In the genomic region with DNA sequence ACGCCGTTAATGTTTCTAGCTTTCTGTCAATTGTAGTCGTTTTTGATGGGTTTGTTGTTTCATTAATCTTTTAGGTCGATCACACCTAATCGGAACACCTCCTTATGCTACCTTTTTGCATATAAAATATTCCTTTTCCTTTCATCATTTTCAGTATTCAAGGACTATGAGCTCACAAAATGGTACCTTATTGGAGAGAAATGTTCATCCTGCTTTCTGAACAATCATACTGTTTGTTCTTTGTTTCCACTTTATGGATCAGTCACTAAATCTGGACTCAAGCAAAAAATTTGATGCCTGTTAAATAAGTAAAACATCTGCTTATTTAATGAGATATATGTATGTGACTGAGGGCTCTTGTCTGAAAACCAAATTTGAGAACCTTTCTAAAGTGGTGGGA, we compare ENCODE assay signal across 10 cellular contexts. TPM values are rescaled to one million over a fixed set of nuclear protein-coding genes. Genes with fewer than 3 reads are reported as not detected.
DNase-seq lines count a peak whose midpoint lies in the region; ATAC-seq and TF ChIP-seq lines count a peak whose summit lies in the region.
"Had no signal": no experiment of that assay in that cellular context is flagged by ENCODE, and none has a peak within 500 bp of the region (broad histone marks: within the 10 kb centered on the region; RNA-seq: fewer than 3 reads in every experiment).

No MANE protein-coding gene starts in this region.

- POLR2A ChIA-PET in WTC11 (lab: Charles Lee), result interaction anchor here (1.6 kb wide), 1 partner anchor 178 kb away, joined by 6 read pairs; a partner anchor contains a TSS

- CTCF ChIA-PET in WTC11 (lab: Charles Lee), result interaction anchor here (0.8 to 2.0 kb wide), 3 partner anchors 101 to 230 kb away, joined by 3 to 6 read pairs (median 4); no protein-coding TSS in a partner anchor

- H3K4me3 Mint-ChIP-seq in WTC11, result peak overlapping the region; percentile 90

- WGBS in heart right ventricle, 2 donors, result 40 to 41% methylated on average over 5 of the region's 5 CpGs
- 56% methylated on average over 5 of the region's 5 CpGs for WGBS in thymus

- peaks cover 37% of the 10 kb centered on the region for H3K9me3 Mint-ChIP-seq in WTC11

- H3K27me3 ChIP-seq in cardiac muscle cell (no peaks in the 10 kb centered on the region), heart right ventricle (no peaks in the 10 kb centered on the region), foreskin keratinocyte (no peaks in the 10 kb centered on the region), thymus (ENCODE audit: control insufficient read depth, insufficient read depth) (no peaks in the 10 kb centered on the region)
- H3K27me3 ChIP-seq: ascending aorta had no signal

- intact Hi-C loops in heart right ventricle (cut with DNase I) (loop anchor here in 4 of 10 donors (5.0 to 10.0 kb wide), 4 partner anchors 50 to 248 kb away; a partner anchor contains a TSS), head of caudate nucleus (cut with DNase I) (loop anchor here (5.0 kb wide), 1 partner anchor 100 kb away; a partner anchor contains a TSS)

- TF ChIP-seq CTCF in cardiac muscle cell (IDR thresholded peaks at IDR 0.05; ENCODE audit: low read depth, low read length) (no peak), heart right ventricle (IDR thresholded peaks at IDR 0.05) (no peak), WTC11 (IDR thresholded peaks at IDR 0.05) (no peak), foreskin keratinocyte (conservative IDR thresholded peaks at IDR 0.05) (no peak)

- H3K36me3 ChIP-seq in cardiac muscle cell, result no peaks in the 10 kb centered on the region
- peaks cover 0 to 20% (median 5%) of the 10 kb centered on the region in 9 donors for H3K36me3 ChIP-seq in heart right ventricle
- H3K36me3 ChIP-seq in thymus (ENCODE audit: control insufficient read depth, insufficient read depth), result peaks cover 24% of the 10 kb centered on the region

- peaks cover 16% of the 10 kb centered on the region for H3K4me1 Mint-ChIP-seq in WTC11

- DNase-seq in cardiac muscle cell (ENCODE audit: low read depth in 1 of 2, low spot score in 1 of 2), result no peak
- DNase-seq in heart right ventricle, result no peak
- DNase-seq in WTC11 (ENCODE audit: low spot score), result no peak
- peak in 1 of 2 donors; percentile 7 for DNase-seq in foreskin keratinocyte
- no peak for DNase-seq in NCI-H774 (lab: John Stamatoyannopoulos, UW)
- no peak for DNase-seq in head of caudate nucleus
- DNase-seq in UCSD-AML1 (lab: John Stamatoyannopoulos, UW; ENCODE audit: unreplicated experiment), result no peak
- DNase-seq: SIG-M5 had no signal

- H3K27ac ChIP-seq in cardiac muscle cell (no peak overlapping the region), heart right ventricle (peak overlapping the region in 1 of 10 donors; percentile 92), foreskin keratinocyte (peak overlapping the region; percentile 80), thymus (ENCODE audit: low read depth) (no peak overlapping the region)
- H3K27ac ChIP-seq: ascending aorta had no signal

- H3K36me3 Mint-ChIP-seq in WTC11, result peaks cover 58% of the 10 kb centered on the region

- no peaks in the 10 kb centered on the region; the same call in 1 of the 2 replicates for H3K27me3 Mint-ChIP-seq in WTC11 (ENCODE audit: low read depth)

- peak overlapping the region; percentile 95 for H3K27ac Mint-ChIP-seq in WTC11

- no peaks in the 10 kb centered on the region for H3K4me1 ChIP-seq in cardiac muscle cell (ENCODE audit: low read depth)
- H3K4me1 ChIP-seq in heart right ventricle, result peaks cover 0 to 21% (median 12%) of the 10 kb centered on the region in 9 donors
- H3K4me1 ChIP-seq in foreskin keratinocyte, result no peaks in the 10 kb centered on the region
- peaks cover 4% of the 10 kb centered on the region for H3K4me1 ChIP-seq in thymus (ENCODE audit: control insufficient read depth, insufficient read depth, low read length)

- ATAC-seq in heart right ventricle (no peak), WTC11 (no peak), foreskin keratinocyte (no peak)

- no peaks in the 10 kb centered on the region for H3K9me3 ChIP-seq in cardiac muscle cell (ENCODE audit: low read depth)
- H3K9me3 ChIP-seq in heart right ventricle, result peaks cover 0 to 29% (median 0%) of the 10 kb centered on the region in 11 donors
- H3K9me3 ChIP-seq in thymus (ENCODE audit: control insufficient read depth), result peaks cover 3% of the 10 kb centered on the region
- H3K9me3 ChIP-seq: ascending aorta had no signal

- H3K4me3 ChIP-seq in cardiac muscle cell (peak overlapping the region; percentile 92), heart right ventricle (peak overlapping the region in 2 of 10 donors; percentile 87 to 91), thymus (ENCODE audit: low read length) (peak overlapping the region; percentile 81)

TF ChIP-seq in WTC11, 78 proteins besides CTCF, POLR2A, EP300 and RAD21:
- TF ChIP-seq ZNF121 (CRISPR knock-in tag; IDR thresholded peaks at IDR 0.05), result no peak
- TF ChIP-seq, protein P1, sequence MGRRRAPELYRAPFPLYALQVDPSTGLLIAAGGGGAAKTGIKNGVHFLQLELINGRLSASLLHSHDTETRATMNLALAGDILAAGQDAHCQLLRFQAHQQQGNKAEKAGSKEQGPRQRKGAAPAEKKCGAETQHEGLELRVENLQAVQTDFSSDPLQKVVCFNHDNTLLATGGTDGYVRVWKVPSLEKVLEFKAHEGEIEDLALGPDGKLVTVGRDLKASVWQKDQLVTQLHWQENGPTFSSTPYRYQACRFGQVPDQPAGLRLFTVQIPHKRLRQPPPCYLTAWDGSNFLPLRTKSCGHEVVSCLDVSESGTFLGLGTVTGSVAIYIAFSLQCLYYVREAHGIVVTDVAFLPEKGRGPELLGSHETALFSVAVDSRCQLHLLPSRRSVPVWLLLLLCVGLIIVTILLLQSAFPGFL (CRISPR knock-in tag; IDR thresholded peaks at IDR 0.05; ENCODE audit: borderline replicate concordance), result no peak
- TF ChIP-seq ZNF671 (CRISPR knock-in tag; IDR thresholded peaks at IDR 0.05), result no peak
- TF ChIP-seq, protein P2, sequence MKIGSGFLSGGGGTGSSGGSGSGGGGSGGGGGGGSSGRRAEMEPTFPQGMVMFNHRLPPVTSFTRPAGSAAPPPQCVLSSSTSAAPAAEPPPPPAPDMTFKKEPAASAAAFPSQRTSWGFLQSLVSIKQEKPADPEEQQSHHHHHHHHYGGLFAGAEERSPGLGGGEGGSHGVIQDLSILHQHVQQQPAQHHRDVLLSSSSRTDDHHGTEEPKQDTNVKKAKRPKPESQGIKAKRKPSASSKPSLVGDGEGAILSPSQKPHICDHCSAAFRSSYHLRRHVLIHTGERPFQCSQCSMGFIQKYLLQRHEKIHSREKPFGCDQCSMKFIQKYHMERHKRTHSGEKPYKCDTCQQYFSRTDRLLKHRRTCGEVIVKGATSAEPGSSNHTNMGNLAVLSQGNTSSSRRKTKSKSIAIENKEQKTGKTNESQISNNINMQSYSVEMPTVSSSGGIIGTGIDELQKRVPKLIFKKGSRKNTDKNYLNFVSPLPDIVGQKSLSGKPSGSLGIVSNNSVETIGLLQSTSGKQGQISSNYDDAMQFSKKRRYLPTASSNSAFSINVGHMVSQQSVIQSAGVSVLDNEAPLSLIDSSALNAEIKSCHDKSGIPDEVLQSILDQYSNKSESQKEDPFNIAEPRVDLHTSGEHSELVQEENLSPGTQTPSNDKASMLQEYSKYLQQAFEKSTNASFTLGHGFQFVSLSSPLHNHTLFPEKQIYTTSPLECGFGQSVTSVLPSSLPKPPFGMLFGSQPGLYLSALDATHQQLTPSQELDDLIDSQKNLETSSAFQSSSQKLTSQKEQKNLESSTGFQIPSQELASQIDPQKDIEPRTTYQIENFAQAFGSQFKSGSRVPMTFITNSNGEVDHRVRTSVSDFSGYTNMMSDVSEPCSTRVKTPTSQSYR (CRISPR knock-in tag; IDR thresholded peaks at IDR 0.05), result no peak
- TF ChIP-seq, protein P3, sequence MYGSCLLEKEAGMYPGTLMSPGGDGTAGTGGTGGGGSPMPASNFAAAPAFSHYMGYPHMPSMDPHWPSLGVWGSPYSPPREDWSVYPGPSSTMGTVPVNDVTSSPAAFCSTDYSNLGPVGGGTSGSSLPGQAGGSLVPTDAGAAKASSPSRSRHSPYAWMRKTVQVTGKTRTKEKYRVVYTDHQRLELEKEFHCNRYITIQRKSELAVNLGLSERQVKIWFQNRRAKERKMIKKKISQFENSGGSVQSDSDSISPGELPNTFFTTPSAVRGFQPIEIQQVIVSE (CRISPR knock-in tag; IDR thresholded peaks at IDR 0.05; ENCODE audit: borderline replicate concordance), result no peak

RNA-seq across cellular contexts. Expression of a gene that starts 1.1 kb away (rescaled TPM):
- total RNA-seq in cardiac muscle cell (1.4 and 6.4 TPM in 2 replicates), heart right ventricle (1 to 10 TPM in 1 of 10 donors, under 1 TPM in 9; 0.17 to 1.9 (median 0.50) TPM), WTC11 (2021) (18.4 to 23.7 TPM (median 21.1 TPM) in 3 replicates), foreskin keratinocyte (11.7 and 15.0 TPM in 2 replicates)
- polyA plus RNA-seq in cardiac muscle cell (2.7 and 3.0 TPM in 2 replicates), heart right ventricle (under 1 TPM; 0.22 to 0.32 TPM), foreskin keratinocyte (4.9 and 8.4 TPM in 2 replicates), thymus (3.6 TPM)

RNA-seq across cellular contexts. Expression of a gene that starts 1.3 kb away (rescaled TPM):
- 30.4 and 33.7 TPM in 2 replicates for total RNA-seq in cardiac muscle cell
- 20.9 and 24.2 TPM in 2 replicates for polyA plus RNA-seq in cardiac muscle cell
- 10 to 100 TPM; 27.7 to 36.6 (median 34.8) TPM for total RNA-seq in heart right ventricle
- polyA plus RNA-seq in heart right ventricle, result 10 to 100 TPM in 1 of 2 donors, 1 to 10 TPM in 1; 9.9 to 11.3 TPM
- 41.9 to 55.6 TPM (median 45.4 TPM) in 3 replicates for total RNA-seq in WTC11 (2021)
- 24.3 and 27.5 TPM in 2 replicates for total RNA-seq in foreskin keratinocyte
- polyA plus RNA-seq in foreskin keratinocyte, result 12.7 and 17.1 TPM in 2 replicates
- 23.0 TPM for polyA plus RNA-seq in thymus

RNA-seq across cellular contexts. Expression of a gene that starts 33.3 kb away (rescaled TPM):
- total RNA-seq in cardiac muscle cell (4.8 and 11.5 TPM in 2 replicates), heart right ventricle (1 to 10 TPM; 3.0 to 8.7 (median 4.8) TPM), WTC11 (2021) (8.8 to 9.0 TPM (median 8.8 TPM) in 3 replicates), foreskin keratinocyte (3.2 TPM in 2 replicates)
- polyA plus RNA-seq in cardiac muscle cell (4.7 and 5.4 TPM in 2 replicates), heart right ventricle (1 to 10 TPM; 1.5 to 1.7 TPM), foreskin keratinocyte (0.94 and 1.5 TPM in 2 replicates), thymus (3.1 TPM)
- total RNA-seq: ascending aorta had no signal

RNA-seq across cellular contexts. Expression of a gene that starts 50.2 kb away (rescaled TPM):
- 1.1 and 2.0 TPM in 2 replicates for total RNA-seq in cardiac muscle cell
- polyA plus RNA-seq in cardiac muscle cell, result 1.9 and 2.9 TPM in 2 replicates
- 1 to 10 TPM; 2.8 to 4.6 (median 3.5) TPM for total RNA-seq in heart right ventricle
- polyA plus RNA-seq in heart right ventricle, result 1 to 10 TPM; 1.9 to 2.9 TPM
- 2.6 to 3.6 TPM (median 3.4 TPM) in 3 replicates for total RNA-seq in WTC11 (2021)
- total RNA-seq in foreskin keratinocyte, result 3.7 and 3.9 TPM in 2 replicates
- 1.3 and 1.5 TPM in 2 replicates for polyA plus RNA-seq in foreskin keratinocyte
- 4.7 TPM for polyA plus RNA-seq in thymus
